In the genomic region with DNA sequence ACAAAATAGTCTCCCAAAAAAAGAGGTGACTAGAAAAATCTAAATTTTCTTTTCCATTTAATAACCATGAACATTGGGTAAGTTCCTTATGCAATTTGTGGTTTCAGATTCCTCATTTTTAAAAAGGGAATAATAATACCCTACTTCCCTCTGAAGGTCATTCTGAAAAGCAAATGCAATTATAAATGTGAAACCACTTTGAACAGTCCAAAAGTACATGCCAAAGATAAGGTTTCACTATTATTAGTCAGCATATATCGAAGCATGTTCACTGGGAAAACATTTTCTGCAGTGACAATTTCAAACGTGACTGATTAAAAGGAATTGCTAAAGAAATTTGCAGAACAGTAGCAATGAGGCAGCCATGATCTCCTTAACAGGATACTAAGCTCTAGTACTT, we compare ENCODE assay signal across 10 cellular contexts.
DNase-seq lines count a peak whose midpoint lies in the region; ATAC-seq and TF ChIP-seq lines count a peak whose summit lies in the region.
"Had no signal": no experiment of that assay in that cellular context is flagged by ENCODE, and none has a peak within 500 bp of the region (broad histone marks: within the 10 kb centered on the region; RNA-seq: fewer than 3 reads in every experiment).

No MANE protein-coding gene starts in this region.

- peaks cover 21% of the 10 kb centered on the region for H3K4me1 Mint-ChIP-seq in MCF 10A (ENCODE audit: insufficient read depth, unreplicated experiment)

- intact Hi-C loops in MCF 10A (cut with micrococcal nuclease) (no loop called here), breast epithelium (cut with DNase I; ENCODE audit: low total_unique reads) (no loop called here), uterus (cut with DNase I; ENCODE audit: low total_unique reads) (no loop called here)

- no TSS peak for BruUV-seq in MCF 10A (replicated peaks; lab: Mats Ljungman, UMichigan)

- CTCF ChIA-PET in MCF 10A (lab: Yijun Ruan, JAX), result no interaction called here

- H3K36me3 ChIP-seq in breast epithelium (no peaks in the 10 kb centered on the region), SJSA1 (no peaks in the 10 kb centered on the region), uterus (no peaks in the 10 kb centered on the region)
- H3K36me3 ChIP-seq: BE2C had no signal

- DNase-seq in MCF 10A (ENCODE audit: unreplicated experiment), result peak; percentile 24
- no peak for DNase-seq in breast epithelium (ENCODE audit: low spot score in 2 of 2)
- peak in 1 of 2 experiments; percentile 39 for DNase-seq in SJSA1 (ENCODE audit: low read depth in 1 of 2, low spot score in 2 of 2)
- peak; percentile 61 for DNase-seq in fibroblast of villous mesenchyme (ENCODE audit: low read depth)
- DNase-seq in uterus, result no peak
- DNase-seq in NCI-H187 (lab: John Stamatoyannopoulos, UW), result no peak
- DNase-seq: BE2C, Karpas-422 had no signal

- no peaks in the 10 kb centered on the region for H3K27me3 Mint-ChIP-seq in MCF 10A (ENCODE audit: insufficient read depth, unreplicated experiment)

- H3K27ac ChIP-seq in breast epithelium (no peak overlapping the region), SJSA1 (peak overlapping the region; percentile 95), uterus (peak overlapping the region; percentile 60 to 63)

- no peak for ATAC-seq in GM18517 (IDR thresholded peaks at IDR 0.05; ENCODE audit: unreplicated experiment)
- no peak for ATAC-seq in HG02852 (IDR thresholded peaks at IDR 0.05; ENCODE audit: unreplicated experiment)

- no peaks in the 10 kb centered on the region for H3K27me3 ChIP-seq in breast epithelium
- H3K27me3 ChIP-seq in SJSA1 (replicated peaks), result no peaks in the 10 kb centered on the region
- H3K27me3 ChIP-seq in uterus, result no peaks in the 10 kb centered on the region
- H3K27me3 ChIP-seq: BE2C had no signal

- POLR2A ChIA-PET in MCF 10A (lab: Yijun Ruan, JAX), result interaction anchor here (1.4 to 2.3 kb wide), 3 partner anchors 32 to 96 kb away, joined by 5 to 15 read pairs (median 6); no protein-coding TSS in a partner anchor

- TF ChIP-seq POLR2A in breast epithelium (IDR thresholded peaks at IDR 0.05) (no peak), uterus (IDR thresholded peaks at IDR 0.05) (no peak)

- no peaks in the 10 kb centered on the region for H3K9me3 Mint-ChIP-seq in MCF 10A (ENCODE audit: unreplicated experiment)

- TF ChIP-seq CTCF in MCF 10A (IDR thresholded peaks at IDR 0.05; ENCODE audit: unreplicated experiment) (no peak), breast epithelium (IDR thresholded peaks at IDR 0.05) (no peak), fibroblast of villous mesenchyme (IDR thresholded peaks at IDR 0.05; ENCODE audit: insufficient read depth, low read depth, low read length) (no peak), uterus (IDR thresholded peaks at IDR 0.05) (no peak)

- no peaks in the 10 kb centered on the region for H3K4me1 ChIP-seq in breast epithelium
- H3K4me1 ChIP-seq in SJSA1 (replicated peaks), result peaks cover 36% of the 10 kb centered on the region
- peaks cover 7 to 9% of the 10 kb centered on the region in 2 donors for H3K4me1 ChIP-seq in uterus
- H3K4me1 ChIP-seq: BE2C had no signal

- H3K9me3 ChIP-seq in breast epithelium (no peaks in the 10 kb centered on the region), SJSA1 (replicated peaks) (no peaks in the 10 kb centered on the region), uterus (no peaks in the 10 kb centered on the region)
- H3K9me3 ChIP-seq: BE2C had no signal

- no peak overlapping the region for H3K4me3 Mint-ChIP-seq in MCF 10A (ENCODE audit: unreplicated experiment)

- H3K36me3 Mint-ChIP-seq in MCF 10A (ENCODE audit: insufficient read depth, unreplicated experiment), result no peaks in the 10 kb centered on the region

- H3K4me3 ChIP-seq in breast epithelium (no peak overlapping the region), SJSA1 (no peak overlapping the region), fibroblast of villous mesenchyme (ENCODE audit: low read depth, low read length) (no peak overlapping the region), uterus (no peak overlapping the region)

- peak overlapping the region; percentile 68 for H3K27ac Mint-ChIP-seq in MCF 10A (ENCODE audit: low read depth, unreplicated experiment)

Comparison
In these comparisons a context has a peak if more than half of its experiments do, and no peak if none do; other contexts are left out.
1. DNase-seq: peak in MCF 10A (single experiment) and fibroblast of villous mesenchyme (single experiment); none in breast epithelium (0 of 2), uterus (0 of 2) and NCI-H187 (0 of 2).
2. H3K27ac ChIP-seq: peak in SJSA1 (single experiment) and uterus (2 of 2); none in breast epithelium (0 of 2).